ENCODE assay signal across 1 cellular context in the genomic region with DNA sequence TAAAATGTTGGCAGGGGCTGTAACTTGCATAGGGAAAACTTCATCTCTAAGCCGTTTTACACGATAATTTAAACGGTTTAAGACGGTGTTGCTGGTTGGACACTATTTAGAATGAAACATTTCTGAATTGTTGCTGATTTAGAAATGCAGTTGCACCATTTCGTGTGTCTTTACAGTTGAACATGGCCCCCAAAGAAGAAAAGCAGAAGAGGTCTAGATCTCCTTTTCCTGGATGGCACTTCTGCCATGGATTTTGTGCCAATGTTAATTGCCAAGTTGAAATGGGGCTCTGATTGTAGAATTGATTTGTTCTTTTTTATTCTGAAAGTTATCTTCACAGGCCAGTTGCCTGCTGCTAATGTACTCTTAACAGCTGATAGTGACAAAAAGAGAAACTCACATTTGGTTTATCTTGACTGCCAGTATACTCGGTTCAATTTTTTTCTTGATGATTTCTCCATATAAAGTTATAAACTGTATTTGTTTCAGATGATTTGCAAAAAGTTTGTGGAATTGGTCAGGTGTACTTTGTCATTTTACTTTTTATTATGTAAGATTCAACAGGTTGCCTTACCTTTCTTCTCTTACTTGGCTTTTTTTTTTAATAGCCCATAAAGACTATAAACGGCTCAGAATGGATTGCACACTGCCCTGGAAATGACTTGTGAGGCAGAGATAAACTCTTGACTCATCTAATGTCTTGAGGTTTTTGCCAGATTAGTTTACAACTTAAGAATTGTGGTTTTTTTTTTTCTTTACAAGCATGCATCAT.
TF ChIP-seq lines count a peak whose summit lies in the region.

No MANE protein-coding gene starts in this region.

TF ChIP-seq in H1, 55 proteins besides CTCF, POLR2A, EP300 and RAD21 (continued from another document):
- no peak for TF ChIP-seq CBX5 (IDR thresholded peaks at IDR 0.05; ENCODE audit: low read depth, low read length)
- TF ChIP-seq GABPA (IDR thresholded peaks at IDR 0.05; ENCODE audit: borderline replicate concordance, insufficient read depth, low read length), result no peak
